In genomic region chr1:5628416-5628815, GRCh38 we compare ENCODE assay signal across 28 cellular contexts.
"Had no signal": no experiment of that assay in that cellular context is flagged by ENCODE, and none has a peak within 500 bp of the region (broad histone marks: within the 10 kb centered on the region; RNA-seq: fewer than 3 reads in every experiment).

No MANE protein-coding gene starts in this region.

- H3K27ac ChIP-seq: neutrophil, ovary, parathyroid adenoma, psoas muscle, right lobe of liver, sigmoid colon, suprapubic skin, testis, tibial artery, transverse colon, upper lobe of right lung, uterus had no signal

- H3K4me1 ChIP-seq: parathyroid adenoma, psoas muscle, right lobe of liver, suprapubic skin, testis, tibial artery, upper lobe of right lung, uterus had no signal

- ATAC-seq: naive thymus-derived CD8-positive, alpha-beta T cell; natural killer cell treated with Interleukin-12 subunit alpha and Interleukin-12 subunit beta and Interleukin-15 and Interleukin-18, amount 100 ng/mL, for 72 hours; psoas muscle; right cardiac atrium; right lobe of liver; stimulated activated effector memory CD8-positive, alpha-beta T cell treated with anti-CD3 and anti-CD28 coated beads, Interleukin-12 subunit alpha, Interleukin-12 subunit beta, amount 100 ng/mL, for 72 hours; stimulated activated naive B cell treated with anti-CD40 and anti-IgM and Interleukin-4, amounts not matched to agents 10 μg/mL and 1 μg/mL and 100 μg/mL, for 72 hours; stimulated activated naive CD8-positive, alpha-beta T cell treated with anti-CD3 and anti-CD28 coated beads, Interleukin-15, amount 100 ng/mL, for 72 hours; stimulated activated naive CD8-positive, alpha-beta T cell treated with anti-CD3 and anti-CD28 coated beads, Interleukin-15, Interleukin-2, amounts not matched to agents 100 U/mL and 50 U/mL, for 24 hours; upper lobe of right lung had no signal

- H3K27me3 ChIP-seq: ovary, right lobe of liver, testis, uterus had no signal

- DNase-seq: naive B cell; naive thymus-derived CD8-positive, alpha-beta T cell; nephron progenitor cell; nucleus accumbens; ovary; posterior cingulate gyrus; psoas muscle; right cardiac atrium; right lobe of liver; sigmoid colon; small intestine; stimulated activated CD4-positive, alpha-beta T cell treated with anti-CD3 and anti-CD28 coated beads, Interleukin-15, amount 100 ng/mL, for 24 hours; stimulated activated CD4-positive, alpha-beta T cell treated with anti-CD3 and anti-CD28 coated beads, Interleukin-2, amount 100 ng/mL, for 24 hours; stimulated activated CD4-positive, alpha-beta T cell treated with anti-CD3 and anti-CD28 coated beads, Interleukin-2, amount 100 ng/mL, for 48 hours; stimulated activated naive B cell treated with anti-CD40 and anti-IgM and Interleukin-4, amounts not matched to agents 10 μg/mL and 1 μg/mL and 100 μg/mL, for 72 hours; stimulated activated naive CD8-positive, alpha-beta T cell treated with anti-CD3 and anti-CD28 coated beads, Interleukin-15, amount 100 ng/mL, for 72 hours; stimulated activated naive CD8-positive, alpha-beta T cell treated with anti-CD3 and anti-CD28 coated beads, Interleukin-15, Interleukin-2, amounts not matched to agents 100 U/mL and 50 U/mL, for 24 hours; substantia nigra; testis; tibial artery; transverse colon; upper lobe of right lung; uterus had no signal

- H3K4me3 ChIP-seq: ovary, psoas muscle, right lobe of liver, sigmoid colon, suprapubic skin, testis, tibial artery, transverse colon, upper lobe of right lung, uterus had no signal

- H3K36me3 ChIP-seq: neutrophil, ovary, right lobe of liver, sigmoid colon, suprapubic skin, tibial artery, transverse colon, upper lobe of right lung, uterus had no signal

- H3K9me3 ChIP-seq: neutrophil, ovary, psoas muscle, right lobe of liver, sigmoid colon, suprapubic skin, testis, tibial artery, transverse colon, upper lobe of right lung, uterus had no signal
